Comparison of ENCODE assay signal across 17 cellular contexts in the genomic region with DNA sequence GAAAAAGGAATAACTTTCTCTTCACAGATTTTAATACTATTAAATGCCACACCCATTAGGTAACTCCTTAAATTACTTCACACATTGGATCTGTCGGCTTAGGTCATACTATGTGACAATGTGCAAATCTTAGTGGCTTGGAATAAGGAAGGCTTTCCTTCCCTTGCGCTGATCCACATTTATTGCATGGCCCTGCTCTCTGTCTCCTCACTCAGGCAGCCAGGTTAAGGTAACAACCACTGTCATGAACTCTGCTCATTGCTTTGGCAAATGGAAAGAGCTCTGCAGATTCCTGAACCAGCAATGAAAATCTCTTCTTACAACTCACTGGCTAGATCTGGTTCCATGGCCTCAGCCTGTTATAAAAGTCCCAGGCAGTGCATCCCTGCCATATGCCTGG.
DNase-seq lines count a peak whose midpoint lies in the region; ATAC-seq and TF ChIP-seq lines count a peak whose summit lies in the region.
"Had no signal": no experiment of that assay in that cellular context is flagged by ENCODE, and none has a peak within 500 bp of the region (broad histone marks: within the 10 kb centered on the region; RNA-seq: fewer than 3 reads in every experiment).

No MANE protein-coding gene starts in this region.

- H3K27ac ChIP-seq in VCaP (peak overlapping the region; percentile 90), heart right ventricle (peak overlapping the region in 9 of 10 donors; percentile 0 to 88 (median 70)), psoas muscle (peak overlapping the region; percentile 53)
- H3K27ac ChIP-seq: 22Rv1, BLaER1, GM23248 had no signal

- no peaks in the 10 kb centered on the region for H3K4me1 Mint-ChIP-seq in activated T-helper 1 cell treated with anti-CD3 and anti-CD28 coated beads, Interleukin-12 subunit alpha, Interleukin-12 subunit beta, Interleukin-2, Interleukin-4 antibody, amounts not matched to agents 30 ng/mL and 10 ng/mL and 1 ng/mL, durations not matched to agents 14 hours and 24 hours and 36 hours (ENCODE audit: low read depth)
- H3K4me1 Mint-ChIP-seq: CD8-positive, alpha-beta memory T cell had no signal

- intact Hi-C loops in heart right ventricle (cut with DNase I) = loop anchor here in 5 of 10 donors (2.0 to 10.0 kb wide), 5 partner anchors 1009 to 1711 kb away; no protein-coding TSS in a partner anchor
- intact Hi-C loops in psoas muscle (cut with DNase I) = loop anchor here in 1 of 2 donors (10.0 kb wide), 1 partner anchor 329 kb away; no protein-coding TSS in a partner anchor
- intact Hi-C loops in activated T-helper 1 cell treated with anti-CD3 and anti-CD28 coated beads, Interleukin-12 subunit alpha, Interleukin-12 subunit beta, Interleukin-2, Interleukin-4 antibody, amounts not matched to agents 30 ng/mL and 10 ng/mL and 1 ng/mL, durations not matched to agents 14 hours and 24 hours and 36 hours (cut with micrococcal nuclease) = no loop called here

- peaks cover 3 to 58% (median 23%) of the 10 kb centered on the region in 9 donors for H3K4me1 ChIP-seq in heart right ventricle
- H3K4me1 ChIP-seq in psoas muscle = peaks cover 31% of the 10 kb centered on the region
- H3K4me1 ChIP-seq: Caco-2 had no signal

- DNase-seq in NCI-H82 (lab: John Stamatoyannopoulos, UW) (peak; percentile 56), NCI-H82 treated with DMSO at 0.1 percent for 48 hours (lab: John Stamatoyannopoulos, UW; ENCODE audit: unreplicated experiment) (no peak), heart right ventricle (no peak), psoas muscle (no peak), NCI-H2107 (lab: John Stamatoyannopoulos, UW) (no peak), AG20443 (ENCODE audit: low spot score) (no peak)
- no peak for DNase-seq in activated T-helper 1 cell treated with anti-CD3 and anti-CD28 coated beads, Interleukin-12 subunit alpha, Interleukin-12 subunit beta, Interleukin-2, Interleukin-4 antibody, amounts not matched to agents 30 ng/mL and 10 ng/mL and 1 ng/mL, durations not matched to agents 14 hours and 24 hours and 36 hours (ENCODE audit: low spot score)
- DNase-seq: AML-193; Caco-2; CD8-positive, alpha-beta memory T cell; DND-41; GDM1; GM23248 had no signal

- H3K4me3 ChIP-seq in heart right ventricle (no peak overlapping the region), psoas muscle (no peak overlapping the region)
- H3K4me3 ChIP-seq: BLaER1, GM23248 had no signal

- no peak overlapping the region for H3K4me3 Mint-ChIP-seq in activated T-helper 1 cell treated with anti-CD3 and anti-CD28 coated beads, Interleukin-12 subunit alpha, Interleukin-12 subunit beta, Interleukin-2, Interleukin-4 antibody, amounts not matched to agents 30 ng/mL and 10 ng/mL and 1 ng/mL, durations not matched to agents 14 hours and 24 hours and 36 hours
- H3K4me3 Mint-ChIP-seq: CD8-positive, alpha-beta memory T cell had no signal

- peaks cover 0 to 4% (median 0%) of the 10 kb centered on the region in 11 donors for H3K9me3 ChIP-seq in heart right ventricle
- H3K9me3 ChIP-seq in psoas muscle = no peaks in the 10 kb centered on the region
- H3K9me3 ChIP-seq: BLaER1, Caco-2 had no signal

- no peaks in the 10 kb centered on the region for H3K36me3 ChIP-seq in heart right ventricle
- H3K36me3 ChIP-seq in psoas muscle (ENCODE audit: insufficient read depth in 1 of 2, low read depth in 1 of 2) = no peaks in the 10 kb centered on the region
- H3K36me3 ChIP-seq: BLaER1 had no signal

- ATAC-seq in heart right ventricle = peak in 5 of 8 donors; percentile 14 to 39 (median 25)
- ATAC-seq in psoas muscle = peak in 3 of 4 donors; percentile 59 to 67 (median 62)
- ATAC-seq: HCT116 had no signal

- peaks cover 11% of the 10 kb centered on the region for H3K27me3 Mint-ChIP-seq in activated T-helper 1 cell treated with anti-CD3 and anti-CD28 coated beads, Interleukin-12 subunit alpha, Interleukin-12 subunit beta, Interleukin-2, Interleukin-4 antibody, amounts not matched to agents 30 ng/mL and 10 ng/mL and 1 ng/mL, durations not matched to agents 14 hours and 24 hours and 36 hours (ENCODE audit: insufficient read depth)
- H3K27me3 Mint-ChIP-seq: CD8-positive, alpha-beta memory T cell had no signal

- TF ChIP-seq CTCF in VCaP (conservative IDR thresholded peaks at IDR 0.05) (no peak), heart right ventricle (IDR thresholded peaks at IDR 0.05) (no peak), psoas muscle (IDR thresholded peaks at IDR 0.05) (no peak)

- no peaks in the 10 kb centered on the region for H3K27me3 ChIP-seq in heart right ventricle
- H3K27me3 ChIP-seq in psoas muscle (ENCODE audit: insufficient read depth in 3 of 3, low read length in 2 of 3) = no peaks in the 10 kb centered on the region
- H3K27me3 ChIP-seq: BLaER1 had no signal

- no peak overlapping the region for H3K27ac Mint-ChIP-seq in activated T-helper 1 cell treated with anti-CD3 and anti-CD28 coated beads, Interleukin-12 subunit alpha, Interleukin-12 subunit beta, Interleukin-2, Interleukin-4 antibody, amounts not matched to agents 30 ng/mL and 10 ng/mL and 1 ng/mL, durations not matched to agents 14 hours and 24 hours and 36 hours
- H3K27ac Mint-ChIP-seq: CD8-positive, alpha-beta memory T cell had no signal

- WGBS in heart right ventricle, 2 donors = 58 to 73% methylated on average over 2 of the region's 2 CpGs
- 31 to 52% (median 33%) methylated on average over 2 of the region's 2 CpGs for WGBS in psoas muscle, 3 donors

- H3K36me3 Mint-ChIP-seq in activated T-helper 1 cell treated with anti-CD3 and anti-CD28 coated beads, Interleukin-12 subunit alpha, Interleukin-12 subunit beta, Interleukin-2, Interleukin-4 antibody, amounts not matched to agents 30 ng/mL and 10 ng/mL and 1 ng/mL, durations not matched to agents 14 hours and 24 hours and 36 hours (ENCODE audit: low read depth) = no peaks in the 10 kb centered on the region
- H3K36me3 Mint-ChIP-seq: CD8-positive, alpha-beta memory T cell had no signal

- H3K9me3 Mint-ChIP-seq in activated T-helper 1 cell treated with anti-CD3 and anti-CD28 coated beads, Interleukin-12 subunit alpha, Interleukin-12 subunit beta, Interleukin-2, Interleukin-4 antibody, amounts not matched to agents 30 ng/mL and 10 ng/mL and 1 ng/mL, durations not matched to agents 14 hours and 24 hours and 36 hours = no peaks in the 10 kb centered on the region
